In genomic region chr2:232133078-232133477, GRCh38 we compare ENCODE assay signal across 14 cellular contexts.
DNase-seq lines count a peak whose midpoint lies in the region; ATAC-seq and TF ChIP-seq lines count a peak whose summit lies in the region.
"Had no signal": no experiment of that assay in that cellular context is flagged by ENCODE, and none has a peak within 500 bp of the region (broad histone marks: within the 10 kb centered on the region; RNA-seq: fewer than 3 reads in every experiment).

No MANE protein-coding gene starts in this region.

- H3K27ac ChIP-seq in adrenal gland = no peak overlapping the region
- H3K27ac ChIP-seq: ovary had no signal

- TF ChIP-seq CTCF in GM12872 (IDR thresholded peaks at IDR 0.05; ENCODE audit: insufficient read depth, low read depth, low read length) (peak; percentile 36; the same call in 2 of the 3 replicates), choroid plexus epithelial cell (conservative IDR thresholded peaks at IDR 0.05; ENCODE audit: low read depth, low read length) (peak; percentile 45), neural crest cell (conservative IDR thresholded peaks at IDR 0.05) (peak; percentile 28), adrenal gland (IDR thresholded peaks at IDR 0.05) (no peak)

- H3K4me3 Mint-ChIP-seq in neural crest cell = no peak overlapping the region

- H3K36me3 ChIP-seq in adrenal gland (replicated peaks in 1 of 2) = no peaks in the 10 kb centered on the region
- H3K36me3 ChIP-seq: ovary had no signal

- intact Hi-C loops in adrenal gland (cut with DNase I) = no loop called here

- ATAC-seq in HG02884 (IDR thresholded peaks at IDR 0.05; ENCODE audit: unreplicated experiment) = no peak
- ATAC-seq in HG03571 (IDR thresholded peaks at IDR 0.05; ENCODE audit: unreplicated experiment) = no peak

- no peaks in the 10 kb centered on the region for H3K9me3 ChIP-seq in adrenal gland (replicated peaks in 1 of 3)
- H3K9me3 ChIP-seq: ovary had no signal

- peaks cover 0 to 10% of the 10 kb centered on the region in 2 donors for H3K4me1 ChIP-seq in adrenal gland (replicated peaks in 1 of 2)

- no peak overlapping the region for H3K4me3 ChIP-seq in choroid plexus epithelial cell (ENCODE audit: low read depth, low read length)
- H3K4me3 ChIP-seq in adrenal gland = no peak overlapping the region
- H3K4me3 ChIP-seq: lung, ovary had no signal

- no peaks in the 10 kb centered on the region for H3K27me3 Mint-ChIP-seq in neural crest cell (ENCODE audit: low read depth)

- H3K9me3 Mint-ChIP-seq in neural crest cell = no peaks in the 10 kb centered on the region

- DNase-seq in LHCN-M2 (ENCODE audit: low read depth) (peak; percentile 15), choroid plexus epithelial cell (ENCODE audit: low read depth) (peak; percentile 18), neural crest cell (ENCODE audit: low read depth, low spot score) (no peak), adrenal gland (no peak), germinal center (ENCODE audit: low spot score) (no peak)
- DNase-seq: effector memory CD4-positive, alpha-beta T cell; NCI-H1436; NCI-H526; ovary; stimulated activated CD8-positive, alpha-beta memory T cell treated with anti-CD3 and anti-CD28 coated beads, Interleukin-4, amount 100 ng/mL, for 48 hours had no signal

- H3K27me3 ChIP-seq in adrenal gland = no peaks in the 10 kb centered on the region
- H3K27me3 ChIP-seq: ovary had no signal

- H3K27ac Mint-ChIP-seq in neural crest cell (ENCODE audit: unreplicated experiment) = no peak overlapping the region

- no peak for TF ChIP-seq POLR2A in adrenal gland (IDR thresholded peaks at IDR 0.05)

- H3K4me1 Mint-ChIP-seq in neural crest cell = no peaks in the 10 kb centered on the region

- 97 to 100% (median 100%) methylated on average over 1 of the region's 1 CpG for WGBS in adrenal gland, 4 donors

- peaks cover 9% of the 10 kb centered on the region for H3K36me3 Mint-ChIP-seq in neural crest cell (ENCODE audit: low read depth)

Comparison
In these comparisons a context has a peak if more than half of its experiments do, and no peak if none do; other contexts are left out.
1. CTCF ChIP-seq: peak in GM12872 (single experiment), choroid plexus epithelial cell (single experiment) and neural crest cell (single experiment); none in adrenal gland (0 of 6).
2. DNase-seq: peak in LHCN-M2 (single experiment) and choroid plexus epithelial cell (single experiment); none in neural crest cell (single experiment), adrenal gland (0 of 7) and germinal center (single experiment).